Comparison of ENCODE assay signal across 1 cellular context in the genomic region with DNA sequence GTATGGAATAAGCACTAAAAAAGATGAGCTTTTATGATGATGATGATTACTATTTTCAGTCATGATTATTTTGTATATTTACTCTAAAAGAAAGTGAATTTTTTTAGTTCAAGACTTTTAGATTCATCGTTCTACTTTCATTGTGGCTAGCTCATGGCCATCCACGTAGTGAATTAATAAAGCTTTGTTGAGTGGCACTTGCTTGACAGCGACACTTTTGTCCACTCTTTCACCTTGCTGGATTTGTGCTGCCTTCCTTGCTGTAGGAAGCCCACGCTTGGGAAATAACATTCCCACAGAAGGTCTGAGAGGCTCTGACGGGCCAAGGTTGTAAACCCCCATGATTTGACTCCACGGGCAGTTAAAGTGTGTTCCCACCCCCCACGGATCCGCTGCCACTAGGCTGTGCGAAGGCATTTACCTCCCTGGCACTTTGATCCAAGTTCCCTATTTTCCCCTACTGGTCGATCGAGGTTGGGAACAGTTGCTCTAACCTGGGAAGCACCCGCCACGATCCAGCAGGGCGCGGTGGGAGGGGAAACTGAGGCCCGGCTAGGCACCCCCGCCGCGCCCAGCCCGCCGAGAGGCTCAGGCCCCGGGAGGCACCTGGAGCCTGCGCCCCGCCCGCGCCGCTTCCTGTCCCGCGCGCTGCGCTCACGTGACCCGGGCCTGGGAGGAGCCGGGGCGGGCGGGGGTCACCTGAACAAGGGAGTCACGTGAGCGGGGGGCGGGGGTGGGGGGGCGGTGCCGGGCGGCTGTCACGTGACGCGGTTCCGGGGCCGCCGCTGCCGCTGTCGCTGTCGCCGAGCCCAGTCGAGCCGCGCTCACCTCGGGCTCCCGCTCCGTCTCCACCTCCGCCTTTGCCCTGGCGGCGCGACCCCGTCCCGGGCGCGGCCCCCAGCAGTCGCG.
TF ChIP-seq lines count a peak whose summit lies in the region.

A gene with protein sequence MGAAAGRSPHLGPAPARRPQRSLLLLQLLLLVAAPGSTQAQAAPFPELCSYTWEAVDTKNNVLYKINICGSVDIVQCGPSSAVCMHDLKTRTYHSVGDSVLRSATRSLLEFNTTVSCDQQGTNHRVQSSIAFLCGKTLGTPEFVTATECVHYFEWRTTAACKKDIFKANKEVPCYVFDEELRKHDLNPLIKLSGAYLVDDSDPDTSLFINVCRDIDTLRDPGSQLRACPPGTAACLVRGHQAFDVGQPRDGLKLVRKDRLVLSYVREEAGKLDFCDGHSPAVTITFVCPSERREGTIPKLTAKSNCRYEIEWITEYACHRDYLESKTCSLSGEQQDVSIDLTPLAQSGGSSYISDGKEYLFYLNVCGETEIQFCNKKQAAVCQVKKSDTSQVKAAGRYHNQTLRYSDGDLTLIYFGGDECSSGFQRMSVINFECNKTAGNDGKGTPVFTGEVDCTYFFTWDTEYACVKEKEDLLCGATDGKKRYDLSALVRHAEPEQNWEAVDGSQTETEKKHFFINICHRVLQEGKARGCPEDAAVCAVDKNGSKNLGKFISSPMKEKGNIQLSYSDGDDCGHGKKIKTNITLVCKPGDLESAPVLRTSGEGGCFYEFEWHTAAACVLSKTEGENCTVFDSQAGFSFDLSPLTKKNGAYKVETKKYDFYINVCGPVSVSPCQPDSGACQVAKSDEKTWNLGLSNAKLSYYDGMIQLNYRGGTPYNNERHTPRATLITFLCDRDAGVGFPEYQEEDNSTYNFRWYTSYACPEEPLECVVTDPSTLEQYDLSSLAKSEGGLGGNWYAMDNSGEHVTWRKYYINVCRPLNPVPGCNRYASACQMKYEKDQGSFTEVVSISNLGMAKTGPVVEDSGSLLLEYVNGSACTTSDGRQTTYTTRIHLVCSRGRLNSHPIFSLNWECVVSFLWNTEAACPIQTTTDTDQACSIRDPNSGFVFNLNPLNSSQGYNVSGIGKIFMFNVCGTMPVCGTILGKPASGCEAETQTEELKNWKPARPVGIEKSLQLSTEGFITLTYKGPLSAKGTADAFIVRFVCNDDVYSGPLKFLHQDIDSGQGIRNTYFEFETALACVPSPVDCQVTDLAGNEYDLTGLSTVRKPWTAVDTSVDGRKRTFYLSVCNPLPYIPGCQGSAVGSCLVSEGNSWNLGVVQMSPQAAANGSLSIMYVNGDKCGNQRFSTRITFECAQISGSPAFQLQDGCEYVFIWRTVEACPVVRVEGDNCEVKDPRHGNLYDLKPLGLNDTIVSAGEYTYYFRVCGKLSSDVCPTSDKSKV (N-terminal part only) (plus strand): TSS at position 788 of the 909 bp plus-strand sequence. CDS start 165 bp downstream, outside the sequence.

TF ChIP-seq in HEK293T, 16 proteins besides CTCF, POLR2A, EP300 and RAD21 (continued from another document):
- TF ChIP-seq, protein P1, sequence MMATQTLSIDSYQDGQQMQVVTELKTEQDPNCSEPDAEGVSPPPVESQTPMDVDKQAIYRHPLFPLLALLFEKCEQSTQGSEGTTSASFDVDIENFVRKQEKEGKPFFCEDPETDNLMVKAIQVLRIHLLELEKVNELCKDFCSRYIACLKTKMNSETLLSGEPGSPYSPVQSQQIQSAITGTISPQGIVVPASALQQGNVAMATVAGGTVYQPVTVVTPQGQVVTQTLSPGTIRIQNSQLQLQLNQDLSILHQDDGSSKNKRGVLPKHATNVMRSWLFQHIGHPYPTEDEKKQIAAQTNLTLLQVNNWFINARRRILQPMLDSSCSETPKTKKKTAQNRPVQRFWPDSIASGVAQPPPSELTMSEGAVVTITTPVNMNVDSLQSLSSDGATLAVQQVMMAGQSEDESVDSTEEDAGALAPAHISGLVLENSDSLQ (IDR thresholded peaks at IDR 0.05), result peak; percentile 35; the same call in 1 of the 2 replicates
- peak; percentile 88 for TF ChIP-seq L3MBTL2 (conservative IDR thresholded peaks at IDR 0.05)
